Comparison of ENCODE assay signal across 29 cellular contexts in the genomic region with DNA sequence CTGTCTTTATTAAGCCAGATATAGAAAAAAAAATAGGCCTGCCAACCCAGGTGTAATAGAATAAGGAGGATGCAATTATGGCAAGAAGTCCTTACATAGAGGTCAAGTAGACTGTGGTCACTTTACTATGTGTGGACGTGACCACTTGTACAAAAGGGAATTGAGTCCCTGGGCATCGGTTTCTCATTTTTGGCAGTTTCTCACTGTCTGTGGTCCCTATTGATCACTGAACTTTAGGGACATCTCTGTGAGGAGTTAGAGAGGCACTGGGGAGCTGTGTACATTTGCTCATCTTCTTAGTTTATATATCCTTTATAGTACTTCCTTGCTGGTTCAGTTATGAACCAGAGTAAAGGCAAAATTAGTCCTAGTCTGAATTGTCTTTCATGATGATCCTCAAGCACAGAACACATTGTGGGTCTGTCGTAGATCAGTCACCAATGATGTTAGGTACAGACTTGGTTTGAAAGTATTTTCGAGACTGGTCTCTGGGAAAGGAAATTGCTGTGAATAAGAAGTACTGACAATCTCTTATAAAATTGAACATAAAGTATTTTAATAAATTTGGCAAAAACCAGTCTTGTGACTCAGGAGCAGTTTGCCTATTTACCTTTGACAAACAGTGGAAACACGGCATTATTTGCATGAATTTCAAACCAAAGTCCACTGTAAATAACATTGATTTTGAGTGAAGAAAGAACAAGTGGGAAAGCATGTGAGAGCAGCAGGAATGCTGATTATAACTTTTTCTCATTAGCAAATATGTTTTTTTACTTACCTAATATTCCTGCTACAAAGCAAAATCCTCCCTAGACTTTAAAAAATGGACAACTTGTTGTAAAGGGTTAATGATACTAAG.
"Had no signal": no experiment of that assay in that cellular context is flagged by ENCODE, and none has a peak within 500 bp of the region (broad histone marks: within the 10 kb centered on the region; RNA-seq: fewer than 3 reads in every experiment).

No MANE protein-coding gene starts in this region.

- H3K27ac ChIP-seq: brain microvascular endothelial cell, coronary artery, dorsolateral prefrontal cortex, WERI-Rb-1 had no signal

- H3K27me3 ChIP-seq: brain microvascular endothelial cell, dorsolateral prefrontal cortex had no signal

- H3K4me3 ChIP-seq: coronary artery, dorsolateral prefrontal cortex had no signal

- FAIRE-seq: astrocyte, bronchial epithelial cell, frontal cortex had no signal

- ATAC-seq: activated CD4-positive, CD25-positive, alpha-beta regulatory T cell treated with anti-CD3 and anti-CD28 coated beads, Interleukin-2, amount 50 U/mL, for 24 hours; activated CD8-positive, alpha-beta T cell treated with anti-CD3 and anti-CD28 coated beads for 36 hours; activated T-cell treated with anti-CD3 and anti-CD28 coated beads, Interleukin-2, amount 50 U/mL, for 4 hours; activated T-helper 17 cell treated with anti-CD3 and anti-CD28 coated beads, Interleukin-2, amount 50 U/mL, for 72 hours; esophagus mucosa; T-helper 17 cell had no signal

- H3K36me3 ChIP-seq: brain microvascular endothelial cell, WERI-Rb-1 had no signal

- DNase-seq: activated B cell treated with CpG ODN at 0.5 μM for 24 hours; activated CD4-positive, alpha-beta T cell treated with anti-CD3 and anti-CD28 coated beads for 48 hours; activated CD4-positive, alpha-beta T cell treated with anti-CD3 and anti-CD28 coated beads, Interleukin-2, amount 50 U/mL, for 1 hour; activated CD4-positive, alpha-beta T cell treated with anti-CD3 and anti-CD28 coated beads, Interleukin-2, amount 50 U/mL, for 48 hours; activated CD8-positive, alpha-beta memory T cell treated with anti-CD3 and anti-CD28 coated beads for 24 hours; activated CD8-positive, alpha-beta T cell treated with anti-CD3 and anti-CD28 coated beads for 36 hours; activated effector memory CD4-positive, alpha-beta T cell treated with Interleukin-2 at 50 U/mL for 16 hours; activated gamma-delta T cell treated with Interleukin-2 at 50 U/mL for 16 hours; activated naive CD4-positive, alpha-beta T cell treated with anti-CD3 and anti-CD28 coated beads, Interleukin-2, amount 50 U/mL, for 16 hours; activated naive CD4-positive, alpha-beta T cell treated with Interleukin-2 at 50 U/mL for 16 hours; activated T-cell treated with anti-CD3 and anti-CD28 coated beads, Interleukin-2, amount 50 U/mL, for 4 hours; amniotic stem cell; anterior cingulate cortex; brain microvascular endothelial cell; dorsolateral prefrontal cortex; effector memory CD4-positive, alpha-beta T cell; endodermal cell; foreskin fibroblast; T-helper 1 cell; T-helper 17 cell; T1000; WERI-Rb-1 had no signal
